Comparison of ENCODE assay signal across 30 cellular contexts in genomic region chrX:20802036-20802435, GRCh38.
"Had no signal": no experiment of that assay in that cellular context is flagged by ENCODE, and none has a peak within 500 bp of the region (broad histone marks: within the 10 kb centered on the region; RNA-seq: fewer than 3 reads in every experiment).

No MANE protein-coding gene starts in this region.

- H3K4me3 ChIP-seq: esophagus squamous epithelium, left ventricle myocardium inferior, lung, skin epidermis, thoracic aorta, vagina had no signal

- H3K4me3 Mint-ChIP-seq: activated naive CD4-positive, alpha-beta T cell treated with anti-CD3 and anti-CD28 coated beads for 36 hours; activated naive CD8-positive, alpha-beta T cell treated with anti-CD3 and anti-CD28 coated beads, Interleukin-2, amount 10 ng/mL, durations not matched to agents 7 days and 5 days; activated T-helper 1 cell treated with anti-CD3 and anti-CD28 coated beads, Interleukin-12 subunit alpha, Interleukin-12 subunit beta, Interleukin-2, Interleukin-4 antibody, amounts not matched to agents 30 ng/mL and 10 ng/mL and 1 ng/mL, durations not matched to agents 14 hours and 24 hours and 36 hours; central memory CD8-positive, alpha-beta T cell; dendritic cell treated with granulocyte-macrophage colony-stimulating factor and Interleukin-4, amounts not matched to agents 40 ng/mL and 50 ng/mL, for 4 days; endodermal cell; naive B cell; nephron progenitor cell; stimulated activated effector memory CD8-positive, alpha-beta T cell treated with anti-CD3 and anti-CD28 coated beads, Interleukin-12 subunit alpha, Interleukin-12 subunit beta, amount 100 ng/mL, for 72 hours; stimulated activated naive CD8-positive, alpha-beta T cell treated with anti-CD3 and anti-CD28 coated beads, Interleukin-15, Interleukin-2, amounts not matched to agents 100 ng/mL and 50 ng/mL, for 24 hours; type B pancreatic cell had no signal

- ATAC-seq: sciatic nerve; stimulated activated effector memory CD8-positive, alpha-beta T cell treated with anti-CD3 and anti-CD28 coated beads, Interleukin-12 subunit alpha, Interleukin-12 subunit beta, amount 100 ng/mL, for 72 hours had no signal

- H3K27me3 ChIP-seq: brain microvascular endothelial cell, esophagus squamous epithelium, neutrophil, vagina had no signal

- FAIRE-seq: frontal cortex, TTC549 had no signal

- H3K9me3 Mint-ChIP-seq: activated naive CD4-positive, alpha-beta T cell treated with anti-CD3 and anti-CD28 coated beads for 36 hours; stimulated activated effector memory CD8-positive, alpha-beta T cell treated with anti-CD3 and anti-CD28 coated beads, Interleukin-12 subunit alpha, Interleukin-12 subunit beta, amount 100 ng/mL, for 72 hours; stimulated activated naive CD8-positive, alpha-beta T cell treated with anti-CD3 and anti-CD28 coated beads, Interleukin-15, Interleukin-2, amounts not matched to agents 100 ng/mL and 50 ng/mL, for 24 hours had no signal

- H3K36me3 Mint-ChIP-seq: activated naive CD8-positive, alpha-beta T cell treated with anti-CD3 and anti-CD28 coated beads, Interleukin-2, amount 10 ng/mL, durations not matched to agents 7 days and 5 days; naive B cell; stimulated activated effector memory CD8-positive, alpha-beta T cell treated with anti-CD3 and anti-CD28 coated beads, Interleukin-12 subunit alpha, Interleukin-12 subunit beta, amount 100 ng/mL, for 72 hours; type B pancreatic cell had no signal

- H3K27ac Mint-ChIP-seq: activated naive CD4-positive, alpha-beta T cell treated with anti-CD3 and anti-CD28 coated beads for 36 hours; activated naive CD8-positive, alpha-beta T cell treated with anti-CD3 and anti-CD28 coated beads, Interleukin-2, amount 10 ng/mL, durations not matched to agents 7 days and 5 days; activated T-helper 1 cell treated with anti-CD3 and anti-CD28 coated beads, Interleukin-12 subunit alpha, Interleukin-12 subunit beta, Interleukin-2, Interleukin-4 antibody, amounts not matched to agents 30 ng/mL and 10 ng/mL and 1 ng/mL, durations not matched to agents 14 hours and 24 hours and 36 hours; dendritic cell treated with granulocyte-macrophage colony-stimulating factor and Interleukin-4, amounts not matched to agents 40 ng/mL and 50 ng/mL, for 4 days; endodermal cell; naive B cell; nephron progenitor cell; progenitor cell of endocrine pancreas; stimulated activated effector memory CD8-positive, alpha-beta T cell treated with anti-CD3 and anti-CD28 coated beads, Interleukin-12 subunit alpha, Interleukin-12 subunit beta, amount 100 ng/mL, for 72 hours; stimulated activated naive CD8-positive, alpha-beta T cell treated with anti-CD3 and anti-CD28 coated beads, Interleukin-15, Interleukin-2, amounts not matched to agents 100 ng/mL and 50 ng/mL, for 24 hours; type B pancreatic cell had no signal

- H3K36me3 ChIP-seq: brain microvascular endothelial cell, esophagus squamous epithelium, left ventricle myocardium inferior, neutrophil, thoracic aorta, vagina had no signal

- H3K27me3 Mint-ChIP-seq: activated naive CD8-positive, alpha-beta T cell treated with anti-CD3 and anti-CD28 coated beads, Interleukin-2, amount 10 ng/mL, durations not matched to agents 7 days and 5 days; central memory CD8-positive, alpha-beta T cell; dendritic cell treated with granulocyte-macrophage colony-stimulating factor and Interleukin-4, amounts not matched to agents 40 ng/mL and 50 ng/mL, for 4 days; naive B cell; progenitor cell of endocrine pancreas; stimulated activated naive CD8-positive, alpha-beta T cell treated with anti-CD3 and anti-CD28 coated beads, Interleukin-15, Interleukin-2, amounts not matched to agents 100 ng/mL and 50 ng/mL, for 24 hours; type B pancreatic cell had no signal

- DNase-seq: activated CD4-positive, alpha-beta T cell treated with anti-CD3 and anti-CD28 coated beads for 4 hours; activated CD4-positive, alpha-beta T cell treated with anti-CD3 and anti-CD28 coated beads, Interleukin-2, amount 50 U/mL, for 48 hours; activated CD8-positive, alpha-beta memory T cell treated with anti-CD3 and anti-CD28 coated beads, Interleukin-2, amount 50 U/mL, for 4 hours; activated effector memory CD4-positive, alpha-beta T cell treated with anti-CD3 and anti-CD28 coated beads, Interleukin-2, amount 50 U/mL, for 16 hours; activated naive CD4-positive, alpha-beta T cell treated with anti-CD3 and anti-CD28 coated beads for 36 hours; activated naive CD8-positive, alpha-beta T cell treated with anti-CD3 and anti-CD28 coated beads, Interleukin-2, amount 10 ng/mL, durations not matched to agents 7 days and 5 days; activated T-cell treated with anti-CD3 and anti-CD28 coated beads, Interleukin-2, amount 50 U/mL, for 1 hour; brain microvascular endothelial cell; endodermal cell; esophagus squamous epithelium; left ventricle myocardium inferior; naive B cell; nephron progenitor cell; stimulated activated CD4-positive, alpha-beta T cell treated with anti-CD3 and anti-CD28 coated beads, Interleukin-4, amount 100 ng/mL, for 24 hours; T-helper 9 cell had no signal

- H3K4me1 Mint-ChIP-seq: activated naive CD8-positive, alpha-beta T cell treated with anti-CD3 and anti-CD28 coated beads, Interleukin-2, amount 10 ng/mL, durations not matched to agents 7 days and 5 days; central memory CD8-positive, alpha-beta T cell; endodermal cell; naive B cell; nephron progenitor cell; stimulated activated effector memory CD8-positive, alpha-beta T cell treated with anti-CD3 and anti-CD28 coated beads, Interleukin-12 subunit alpha, Interleukin-12 subunit beta, amount 100 ng/mL, for 72 hours had no signal
